1 cellular context compared by ENCODE assay signal in genomic region chr16:85422374-85423185, GRCh38.
A peak's percentile ranks its signal among the peaks of the same experiment; 100 is the strongest.
TF ChIP-seq lines count a peak whose summit lies in the region.

No MANE protein-coding gene starts in this region.

TF ChIP-seq in HepG2, 621 proteins besides CTCF, POLR2A, EP300 and RAD21 (continued from another document and continues in another):
- peak; percentile 78 for TF ChIP-seq ZNF574 (CRISPR knock-in tag; IDR thresholded peaks at IDR 0.05)
- TF ChIP-seq, protein P1, sequence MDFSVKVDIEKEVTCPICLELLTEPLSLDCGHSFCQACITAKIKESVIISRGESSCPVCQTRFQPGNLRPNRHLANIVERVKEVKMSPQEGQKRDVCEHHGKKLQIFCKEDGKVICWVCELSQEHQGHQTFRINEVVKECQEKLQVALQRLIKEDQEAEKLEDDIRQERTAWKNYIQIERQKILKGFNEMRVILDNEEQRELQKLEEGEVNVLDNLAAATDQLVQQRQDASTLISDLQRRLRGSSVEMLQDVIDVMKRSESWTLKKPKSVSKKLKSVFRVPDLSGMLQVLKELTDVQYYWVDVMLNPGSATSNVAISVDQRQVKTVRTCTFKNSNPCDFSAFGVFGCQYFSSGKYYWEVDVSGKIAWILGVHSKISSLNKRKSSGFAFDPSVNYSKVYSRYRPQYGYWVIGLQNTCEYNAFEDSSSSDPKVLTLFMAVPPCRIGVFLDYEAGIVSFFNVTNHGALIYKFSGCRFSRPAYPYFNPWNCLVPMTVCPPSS (IDR thresholded peaks at IDR 0.05) = no peak
- TF ChIP-seq RBM22 (optimal IDR thresholded peaks at IDR 0.05; ENCODE audit: low read length) = no peak
- TF ChIP-seq, protein P2, sequence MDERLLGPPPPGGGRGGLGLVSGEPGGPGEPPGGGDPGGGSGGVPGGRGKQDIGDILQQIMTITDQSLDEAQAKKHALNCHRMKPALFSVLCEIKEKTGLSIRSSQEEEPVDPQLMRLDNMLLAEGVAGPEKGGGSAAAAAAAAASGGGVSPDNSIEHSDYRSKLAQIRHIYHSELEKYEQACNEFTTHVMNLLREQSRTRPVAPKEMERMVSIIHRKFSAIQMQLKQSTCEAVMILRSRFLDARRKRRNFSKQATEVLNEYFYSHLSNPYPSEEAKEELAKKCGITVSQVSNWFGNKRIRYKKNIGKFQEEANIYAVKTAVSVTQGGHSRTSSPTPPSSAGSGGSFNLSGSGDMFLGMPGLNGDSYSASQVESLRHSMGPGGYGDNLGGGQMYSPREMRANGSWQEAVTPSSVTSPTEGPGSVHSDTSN (CRISPR knock-in tag; IDR thresholded peaks at IDR 0.05) = no peak
- TF ChIP-seq EED (CRISPR knock-in tag; IDR thresholded peaks at IDR 0.05) = no peak
- peak; percentile 69; the same call in 1 of the 2 replicates for TF ChIP-seq ARHGAP35 (CRISPR knock-in tag; IDR thresholded peaks at IDR 0.05; ENCODE audit: borderline replicate concordance)
- TF ChIP-seq, protein P3, sequence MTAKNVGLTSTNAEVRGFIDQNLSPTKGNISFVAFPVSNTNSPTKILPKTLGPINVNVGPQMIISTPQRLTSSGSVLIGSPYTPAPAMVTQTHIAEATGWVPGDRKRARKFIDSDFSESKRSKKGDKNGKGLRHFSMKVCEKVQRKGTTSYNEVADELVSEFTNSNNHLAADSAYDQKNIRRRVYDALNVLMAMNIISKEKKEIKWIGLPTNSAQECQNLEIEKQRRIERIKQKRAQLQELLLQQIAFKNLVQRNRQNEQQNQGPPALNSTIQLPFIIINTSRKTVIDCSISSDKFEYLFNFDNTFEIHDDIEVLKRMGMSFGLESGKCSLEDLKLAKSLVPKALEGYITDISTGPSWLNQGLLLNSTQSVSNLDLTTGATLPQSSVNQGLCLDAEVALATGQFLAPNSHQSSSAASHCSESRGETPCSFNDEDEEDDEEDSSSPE (CRISPR knock-in tag; IDR thresholded peaks at IDR 0.05) = no peak
- peak; percentile 81; the same call in 1 of the 2 replicates for TF ChIP-seq SOX13 (IDR thresholded peaks at IDR 0.05)
- TF ChIP-seq SOX13 (CRISPR knock-in tag; conservative IDR thresholded peaks at IDR 0.05 in 1 of 2, IDR thresholded peaks at IDR 0.05 in 1 of 2) = peak in 1 of 2 experiments; percentile 93; a peak in 2 of 4 replicates
- peak; percentile 89 for TF ChIP-seq NR2F6 (IDR thresholded peaks at IDR 0.05)
- peak; percentile 85 for TF ChIP-seq NR2F6 (CRISPR knock-in tag; IDR thresholded peaks at IDR 0.05)
- peak; percentile 87 for TF ChIP-seq TEAD3 (CRISPR knock-in tag; optimal IDR thresholded peaks at IDR 0.05; ENCODE audit: borderline replicate concordance)
- no peak for TF ChIP-seq NRL (CRISPR knock-in tag; IDR thresholded peaks at IDR 0.05; ENCODE audit: borderline replicate concordance)
- peak; percentile 50; the same call in 1 of the 2 replicates for TF ChIP-seq DMAP1 (CRISPR knock-in tag; IDR thresholded peaks at IDR 0.05)
- no peak for TF ChIP-seq SNRNP70 (IDR thresholded peaks at IDR 0.05; ENCODE audit: low read depth, low read length)
- peak; percentile 94 for TF ChIP-seq ZNF580 (CRISPR knock-in tag; IDR thresholded peaks at IDR 0.05; ENCODE audit: borderline replicate concordance, low read depth)
- TF ChIP-seq IKZF4 (CRISPR knock-in tag; IDR thresholded peaks at IDR 0.05; ENCODE audit: borderline replicate concordance, low read depth, not compliant biosample characterization) = no peak
- TF ChIP-seq ZNF121 (CRISPR knock-in tag; IDR thresholded peaks at IDR 0.05) = peak; percentile 70
- TF ChIP-seq ZNF549 (CRISPR knock-in tag; IDR thresholded peaks at IDR 0.05) = no peak
- no peak for TF ChIP-seq EEA1 (CRISPR knock-in tag; IDR thresholded peaks at IDR 0.05; ENCODE audit: borderline replicate concordance)
- TF ChIP-seq ZNF7 (CRISPR knock-in tag; IDR thresholded peaks at IDR 0.05) = no peak
- TF ChIP-seq USF2 (IDR thresholded peaks at IDR 0.05; ENCODE audit: low read depth, low read length) = no peak
- peak; percentile 11; the same call in 1 of the 2 replicates for TF ChIP-seq USF2 (CRISPR knock-in tag; IDR thresholded peaks at IDR 0.05; ENCODE audit: borderline replicate concordance)
- TF ChIP-seq ZNF720 (CRISPR knock-in tag; IDR thresholded peaks at IDR 0.05) = no peak
- TF ChIP-seq, protein P4, sequence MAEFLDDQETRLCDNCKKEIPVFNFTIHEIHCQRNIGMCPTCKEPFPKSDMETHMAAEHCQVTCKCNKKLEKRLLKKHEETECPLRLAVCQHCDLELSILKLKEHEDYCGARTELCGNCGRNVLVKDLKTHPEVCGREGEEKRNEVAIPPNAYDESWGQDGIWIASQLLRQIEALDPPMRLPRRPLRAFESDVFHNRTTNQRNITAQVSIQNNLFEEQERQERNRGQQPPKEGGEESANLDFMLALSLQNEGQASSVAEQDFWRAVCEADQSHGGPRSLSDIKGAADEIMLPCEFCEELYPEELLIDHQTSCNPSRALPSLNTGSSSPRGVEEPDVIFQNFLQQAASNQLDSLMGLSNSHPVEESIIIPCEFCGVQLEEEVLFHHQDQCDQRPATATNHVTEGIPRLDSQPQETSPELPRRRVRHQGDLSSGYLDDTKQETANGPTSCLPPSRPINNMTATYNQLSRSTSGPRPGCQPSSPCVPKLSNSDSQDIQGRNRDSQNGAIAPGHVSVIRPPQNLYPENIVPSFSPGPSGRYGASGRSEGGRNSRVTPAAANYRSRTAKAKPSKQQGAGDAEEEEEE (CRISPR knock-in tag; IDR thresholded peaks at IDR 0.05; ENCODE audit: borderline replicate concordance) = peak; percentile 60; the same call in 1 of the 2 replicates
- peak; percentile 45; the same call in 1 of the 2 replicates for TF ChIP-seq ARNT2 (CRISPR knock-in tag; IDR thresholded peaks at IDR 0.05; ENCODE audit: low read depth)
- TF ChIP-seq ZBTB3 (CRISPR knock-in tag; IDR thresholded peaks at IDR 0.05; ENCODE audit: borderline replicate concordance, low read depth) = 0 out of 2 replicates have a peak, but pooled peaks have one; percentile 68
- TF ChIP-seq GPN1 (CRISPR knock-in tag; IDR thresholded peaks at IDR 0.05; ENCODE audit: borderline replicate concordance) = no peak
- TF ChIP-seq, protein P5, sequence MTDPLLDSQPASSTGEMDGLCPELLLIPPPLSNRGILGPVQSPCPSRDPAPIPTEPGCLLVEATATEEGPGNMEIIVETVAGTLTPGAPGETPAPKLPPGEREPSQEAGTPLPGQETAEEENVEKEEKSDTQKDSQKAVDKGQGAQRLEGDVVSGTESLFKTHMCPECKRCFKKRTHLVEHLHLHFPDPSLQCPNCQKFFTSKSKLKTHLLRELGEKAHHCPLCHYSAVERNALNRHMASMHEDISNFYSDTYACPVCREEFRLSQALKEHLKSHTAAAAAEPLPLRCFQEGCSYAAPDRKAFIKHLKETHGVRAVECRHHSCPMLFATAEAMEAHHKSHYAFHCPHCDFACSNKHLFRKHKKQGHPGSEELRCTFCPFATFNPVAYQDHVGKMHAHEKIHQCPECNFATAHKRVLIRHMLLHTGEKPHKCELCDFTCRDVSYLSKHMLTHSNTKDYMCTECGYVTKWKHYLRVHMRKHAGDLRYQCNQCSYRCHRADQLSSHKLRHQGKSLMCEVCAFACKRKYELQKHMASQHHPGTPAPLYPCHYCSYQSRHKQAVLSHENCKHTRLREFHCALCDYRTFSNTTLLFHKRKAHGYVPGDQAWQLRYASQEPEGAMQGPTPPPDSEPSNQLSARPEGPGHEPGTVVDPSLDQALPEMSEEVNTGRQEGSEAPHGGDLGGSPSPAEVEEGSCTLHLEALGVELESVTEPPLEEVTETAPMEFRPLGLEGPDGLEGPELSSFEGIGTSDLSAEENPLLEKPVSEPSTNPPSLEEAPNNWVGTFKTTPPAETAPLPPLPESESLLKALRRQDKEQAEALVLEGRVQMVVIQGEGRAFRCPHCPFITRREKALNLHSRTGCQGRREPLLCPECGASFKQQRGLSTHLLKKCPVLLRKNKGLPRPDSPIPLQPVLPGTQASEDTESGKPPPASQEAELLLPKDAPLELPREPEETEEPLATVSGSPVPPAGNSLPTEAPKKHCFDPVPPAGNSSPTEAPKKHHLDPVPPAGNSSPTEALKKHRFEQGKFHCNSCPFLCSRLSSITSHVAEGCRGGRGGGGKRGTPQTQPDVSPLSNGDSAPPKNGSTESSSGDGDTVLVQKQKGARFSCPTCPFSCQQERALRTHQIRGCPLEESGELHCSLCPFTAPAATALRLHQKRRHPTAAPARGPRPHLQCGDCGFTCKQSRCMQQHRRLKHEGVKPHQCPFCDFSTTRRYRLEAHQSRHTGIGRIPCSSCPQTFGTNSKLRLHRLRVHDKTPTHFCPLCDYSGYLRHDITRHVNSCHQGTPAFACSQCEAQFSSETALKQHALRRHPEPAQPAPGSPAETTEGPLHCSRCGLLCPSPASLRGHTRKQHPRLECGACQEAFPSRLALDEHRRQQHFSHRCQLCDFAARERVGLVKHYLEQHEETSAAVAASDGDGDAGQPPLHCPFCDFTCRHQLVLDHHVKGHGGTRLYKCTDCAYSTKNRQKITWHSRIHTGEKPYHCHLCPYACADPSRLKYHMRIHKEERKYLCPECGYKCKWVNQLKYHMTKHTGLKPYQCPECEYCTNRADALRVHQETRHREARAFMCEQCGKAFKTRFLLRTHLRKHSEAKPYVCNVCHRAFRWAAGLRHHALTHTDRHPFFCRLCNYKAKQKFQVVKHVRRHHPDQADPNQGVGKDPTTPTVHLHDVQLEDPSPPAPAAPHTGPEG (CRISPR knock-in tag; IDR thresholded peaks at IDR 0.05) = peak; percentile 80
- TF ChIP-seq ERF (CRISPR knock-in tag; IDR thresholded peaks at IDR 0.05) = peak; percentile 95
- TF ChIP-seq CHD2 (IDR thresholded peaks at IDR 0.05; ENCODE audit: low read depth, low read length) = no peak
- TF ChIP-seq ZFAT (CRISPR knock-in tag; conservative IDR thresholded peaks at IDR 0.05) = no peak
- TF ChIP-seq CCDC6 (CRISPR knock-in tag; IDR thresholded peaks at IDR 0.05) = 0 out of 2 replicates have a peak, but pooled peaks have one; percentile 71
- TF ChIP-seq, protein P6, sequence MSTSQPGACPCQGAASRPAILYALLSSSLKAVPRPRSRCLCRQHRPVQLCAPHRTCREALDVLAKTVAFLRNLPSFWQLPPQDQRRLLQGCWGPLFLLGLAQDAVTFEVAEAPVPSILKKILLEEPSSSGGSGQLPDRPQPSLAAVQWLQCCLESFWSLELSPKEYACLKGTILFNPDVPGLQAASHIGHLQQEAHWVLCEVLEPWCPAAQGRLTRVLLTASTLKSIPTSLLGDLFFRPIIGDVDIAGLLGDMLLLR (CRISPR knock-in tag; IDR thresholded peaks at IDR 0.05) = peak; percentile 55; the same call in 1 of the 2 replicates
- no peak for TF ChIP-seq MTA3 (CRISPR knock-in tag; IDR thresholded peaks at IDR 0.05)
- TF ChIP-seq ZNF513 (CRISPR knock-in tag; conservative IDR thresholded peaks at IDR 0.05) = no peak
- peak; percentile 82 for TF ChIP-seq RXRA (CRISPR knock-in tag; IDR thresholded peaks at IDR 0.05)
- peak; percentile 100 for TF ChIP-seq MEF2D (CRISPR knock-in tag; IDR thresholded peaks at IDR 0.05)
